In the genomic region with DNA sequence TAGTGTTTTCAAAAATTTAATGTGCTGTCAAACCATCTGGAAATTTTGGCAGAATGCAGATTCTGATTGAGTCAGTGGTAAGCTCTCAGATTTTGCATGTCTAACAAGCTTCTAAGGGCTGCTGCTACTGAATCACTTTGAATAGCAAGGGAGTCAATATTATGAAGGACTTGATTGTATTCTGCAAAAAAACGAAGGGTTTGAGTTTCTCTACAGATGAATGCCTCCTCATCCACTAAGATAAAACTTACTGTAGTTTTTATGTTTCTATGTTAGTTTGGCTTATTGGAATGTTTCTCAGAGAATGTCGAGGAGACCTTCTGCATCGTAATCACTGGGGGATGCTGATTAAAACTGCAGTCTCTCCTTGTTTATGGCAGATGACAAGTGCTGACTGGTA, we compare ENCODE assay signal across 6 cellular contexts.
"Had no signal": no experiment of that assay in that cellular context is flagged by ENCODE, and none has a peak within 500 bp of the region (broad histone marks: within the 10 kb centered on the region; RNA-seq: fewer than 3 reads in every experiment).

No MANE protein-coding gene starts in this region.

- ATAC-seq: GM23338, K562 had no signal

- DNase-seq: H9, HCEC 1CT, IMR-90, KG1 had no signal
